1 cellular context compared by ENCODE assay signal in genomic region chr11:74004046-74004693, GRCh38.
TF ChIP-seq lines count a peak whose summit lies in the region.

No MANE protein-coding gene starts in this region.

TF ChIP-seq in K562, 482 proteins besides CTCF, POLR2A, EP300 and RAD21:
- TF ChIP-seq STAG1 (CRISPR knock-in tag; IDR thresholded peaks at IDR 0.05; ENCODE audit: borderline replicate concordance) (no peak), ZBTB1 (CRISPR knock-in tag; IDR thresholded peaks at IDR 0.05; ENCODE audit: borderline replicate concordance, low read depth) (no peak), PATZ1 (CRISPR knock-in tag; IDR thresholded peaks at IDR 0.05; ENCODE audit: borderline replicate concordance) (no peak), SRSF9 (IDR thresholded peaks at IDR 0.05; ENCODE audit: borderline replicate concordance, low read depth, low read length) (no peak), ATF2 (CRISPR knock-in tag; IDR thresholded peaks at IDR 0.05) (no peak), ARID4B (CRISPR knock-in tag; IDR thresholded peaks at IDR 0.05) (no peak), PTRF (tag; IDR thresholded peaks at IDR 0.05) (no peak), PHF8 (IDR thresholded peaks at IDR 0.05; ENCODE audit: borderline replicate concordance, low read length) (no peak), EGR1 (conservative IDR thresholded peaks at IDR 0.05) (no peak), NCOA2 (IDR thresholded peaks at IDR 0.05; ENCODE audit: partially characterized antibody in 2 of 2) (no peak), HSF4 (CRISPR knock-in tag; IDR thresholded peaks at IDR 0.05; ENCODE audit: borderline replicate concordance) (no peak), CBX8 (IDR thresholded peaks at IDR 0.05; ENCODE audit: borderline replicate concordance, extremely low read depth, low read depth, low read length, poor library complexity, severe bottlenecking) (no peak), ATF7 (IDR thresholded peaks at IDR 0.05) (no peak), RAD51 (IDR thresholded peaks at IDR 0.05; ENCODE audit: borderline replicate concordance, low read depth) (no peak), SRSF7 (optimal IDR thresholded peaks at IDR 0.05; ENCODE audit: low read depth, low read length) (no peak), MTF1 (CRISPR knock-in tag; IDR thresholded peaks at IDR 0.05; ENCODE audit: borderline replicate concordance) (no peak), NELFE (IDR thresholded peaks at IDR 0.05; ENCODE audit: insufficient read depth, insufficient read length) (no peak), ZNF143 (CRISPR knock-in tag; IDR thresholded peaks at IDR 0.05) (no peak), ZNF277 (CRISPR knock-in tag; IDR thresholded peaks at IDR 0.05; ENCODE audit: borderline replicate concordance) (no peak), TEAD4 (IDR thresholded peaks at IDR 0.05; ENCODE audit: low read length) (no peak), TEAD4 (CRISPR knock-in tag; IDR thresholded peaks at IDR 0.05; ENCODE audit: borderline replicate concordance) (no peak)
